Comparison of ENCODE assay signal across 9 cellular contexts in genomic region chr9:15513335-15513734, GRCh38. TPM values are rescaled to one million over a fixed set of nuclear protein-coding genes. Genes with fewer than 3 reads are reported as not detected.
A peak's percentile ranks its signal among the peaks of the same experiment; 100 is the strongest.
DNase-seq lines count a peak whose midpoint lies in the region; ATAC-seq and TF ChIP-seq lines count a peak whose summit lies in the region.
"Had no signal": no experiment of that assay in that cellular context is flagged by ENCODE, and none has a peak within 500 bp of the region (broad histone marks: within the 10 kb centered on the region; RNA-seq: fewer than 3 reads in every experiment).

No MANE protein-coding gene starts in this region.

- no TSS peak for BruUV-seq in PC-3 (replicated peaks; lab: Mats Ljungman, UMichigan)

- H3K4me2 ChIP-seq in GM23248 (ENCODE audit: unreplicated experiment) (no peak overlapping the region), PC-3 (ENCODE audit: low read length) (no peak overlapping the region)

- intact Hi-C loops in PC-3 (cut with micrococcal nuclease) = loop anchor here (5.0 kb wide), 1 partner anchor 94 kb away; no protein-coding TSS in a partner anchor
- intact Hi-C loops in aorta (cut with DNase I) = loop anchor here in 1 of 2 donors (5.0 kb wide), 1 partner anchor 39 kb away; the partner anchor contains the start of gene CCDC171

- no peaks in the 10 kb centered on the region for H3K9me2 ChIP-seq in GM23248 (ENCODE audit: insufficient read depth)
- no peaks in the 10 kb centered on the region for H3K9me2 ChIP-seq in PC-3 (replicated peaks; ENCODE audit: low read length)

- H3F3A ChIP-seq in GM23248 (ENCODE audit: insufficient read depth) (peaks cover 9% of the 10 kb centered on the region; the same call in 1 of the 2 replicates), PC-3 (ENCODE audit: low read length, unreplicated experiment) (no peaks in the 10 kb centered on the region)

- no peak overlapping the region for H3K9ac ChIP-seq in GM23248
- no peak overlapping the region for H3K9ac ChIP-seq in PC-3 (ENCODE audit: low read length)

- WGBS in GM23248 (ENCODE audit: low coverage in 1 of 2, low lambda C conversion rate in 2 of 2, missing lambda C conversion rate in 2 of 2), 2 experiments = 0 to 10% methylated on average over 1 of the region's 1 CpG
- 26 to 33% methylated on average over 1 of the region's 1 CpG for WGBS in aorta, 2 donors

- H3K4me3 ChIP-seq in GM23248 (no peak overlapping the region), PC-3 (ENCODE audit: low read length) (no peak overlapping the region), iPS-18c (ENCODE audit: insufficient read depth, low read depth, low read length) (peak overlapping the region; percentile 17; the same call in 1 of the 2 replicates), aorta (ENCODE audit: low read length in 2 of 2) (no peak overlapping the region)

- H3K27ac ChIP-seq in GM23248 (no peak overlapping the region), PC-3 (ENCODE audit: low read length) (no peak overlapping the region), aorta (ENCODE audit: low read depth in 1 of 2, low read length in 2 of 2) (no peak overlapping the region), caudate nucleus (ENCODE audit: low read depth, low read length) (no peak overlapping the region)

- H3K79me2 ChIP-seq in GM23248 (ENCODE audit: insufficient read depth) (peaks cover 18% of the 10 kb centered on the region), PC-3 (ENCODE audit: low read length) (peaks cover 23% of the 10 kb centered on the region)

- no peak overlapping the region for H2AFZ ChIP-seq in GM23248
- H2AFZ ChIP-seq in PC-3 (ENCODE audit: low read length) = no peak overlapping the region

- in situ Hi-C loops in GM23248 (cut with MboI) = no loop called here

- peak; percentile 85 for DNase-seq in DMS 273 (lab: John Stamatoyannopoulos, UW; ENCODE audit: unreplicated experiment)
- DNase-seq in GM23248 = peak; percentile 57
- DNase-seq in PC-3 = peak; percentile 50
- DNase-seq in aorta = no peak
- DNase-seq in caudate nucleus (lab: John Stamatoyannopoulos, UW) = no peak
- DNase-seq: activated naive CD4-positive, alpha-beta T cell treated with anti-CD3 and anti-CD28 coated beads, Interleukin-2, amount 10 ng/mL, durations not matched to agents 7 days and 5 days; NK-92 treated with Interleukin-12 subunit alpha and Interleukin-12 subunit beta, amount 100 ng/mL, for 24 hours had no signal

- TF ChIP-seq CTCF in PC-3 (conservative IDR thresholded peaks at IDR 0.05; ENCODE audit: low read depth, low read length) = peak; percentile 48

- POLR2A ChIA-PET in PC-3 (lab: Charles Lee; ENCODE audit: unreplicated experiment) = no interaction called here

- ATAC-seq in PC-3 (no peak; the same call in 1 of the 2 replicates), GM18498 (IDR thresholded peaks at IDR 0.05; ENCODE audit: unreplicated experiment) (no peak), aorta (ENCODE audit: low FRiP score) (no peak)

- peaks cover 12% of the 10 kb centered on the region; the same call in 1 of the 2 replicates for H3K4me1 ChIP-seq in GM23248 (ENCODE audit: insufficient read depth)
- peaks cover 28% of the 10 kb centered on the region for H3K4me1 ChIP-seq in PC-3 (ENCODE audit: insufficient read depth, low read length)
- H3K4me1 ChIP-seq in aorta (ENCODE audit: control insufficient read depth in 1 of 2, insufficient read depth in 2 of 2, low read length in 2 of 2) = no peaks in the 10 kb centered on the region

- H4K20me1 ChIP-seq in GM23248 (ENCODE audit: insufficient read depth) (no peaks in the 10 kb centered on the region), PC-3 (ENCODE audit: low read length) (peaks cover 16% of the 10 kb centered on the region)

- H3K27me3 ChIP-seq in GM23248 (replicated peaks; ENCODE audit: insufficient read depth) (no peaks in the 10 kb centered on the region), PC-3 (ENCODE audit: low read length) (no peaks in the 10 kb centered on the region), aorta (ENCODE audit: control insufficient read depth in 1 of 2, insufficient read depth in 2 of 2, low read length in 1 of 2) (no peaks in the 10 kb centered on the region)

- H3K9me3 ChIP-seq in GM23248 (ENCODE audit: low read depth) (no peaks in the 10 kb centered on the region), PC-3 (ENCODE audit: low read length) (no peaks in the 10 kb centered on the region), iPS-18c (ENCODE audit: control insufficient read depth, insufficient read depth, low read length) (no peaks in the 10 kb centered on the region), aorta (ENCODE audit: control insufficient read depth, low read length) (no peaks in the 10 kb centered on the region)

- CTCF ChIA-PET in PC-3 (lab: Charles Lee) = no interaction called here

- H3K36me3 ChIP-seq in GM23248 (ENCODE audit: low read depth) (no peaks in the 10 kb centered on the region), PC-3 (ENCODE audit: low read depth, low read length) (no peaks in the 10 kb centered on the region), aorta (ENCODE audit: control insufficient read depth in 1 of 2, insufficient read depth in 2 of 2, low read length in 1 of 2) (no peaks in the 10 kb centered on the region)

RNA-seq across cellular contexts. Expression of gene PSIP1, which starts 2.6 kb away (rescaled TPM):
- 31.2 and 36.9 TPM in 2 replicates for total RNA-seq in GM23248 (2014; rRNA removed; shearing (Covaris generic))
- polyA plus RNA-seq in GM23248 (2016; fragmentation: Nextera tagmentation; extraction: Ambion mirVana) = 49.9 and 58.0 TPM in 2 replicates
- total RNA-seq in PC-3 (2014; rRNA removed) = 33.2 and 42.9 TPM in 2 replicates
- 10 to 100 TPM; 60.0 to 89.0 TPM for total RNA-seq in aorta
- polyA plus RNA-seq in aorta = 10 to 100 TPM; 63.0 to 74.6 TPM

RNA-seq across cellular contexts. Expression of gene CCDC171, which starts 39.5 kb away (rescaled TPM):
- total RNA-seq in GM23248 (2014; rRNA removed; shearing (Covaris generic)) = 0.76 and 3.5 TPM in 2 replicates
- polyA plus RNA-seq in GM23248 (2016; fragmentation: Nextera tagmentation; extraction: Ambion mirVana) (0.96 and 0.99 TPM in 2 replicates), aorta (1 to 10 TPM in 1 of 2 donors, under 1 TPM in 1; 0.13 to 1.0 TPM)
- total RNA-seq in PC-3 (2014; rRNA removed) (1.7 and 2.7 TPM in 2 replicates), aorta (1 to 10 TPM; 5.2 to 5.4 TPM)

Comparison
In these comparisons a context has a peak if more than half of its experiments do, and no peak if none do; other contexts are left out.
1. DNase-seq: peak in DMS 273 (single experiment), GM23248 (single experiment) and PC-3 (single experiment); none in aorta (0 of 2) and caudate nucleus (0 of 61).